Comparison of ENCODE assay signal across 1 cellular context in the genomic region with DNA sequence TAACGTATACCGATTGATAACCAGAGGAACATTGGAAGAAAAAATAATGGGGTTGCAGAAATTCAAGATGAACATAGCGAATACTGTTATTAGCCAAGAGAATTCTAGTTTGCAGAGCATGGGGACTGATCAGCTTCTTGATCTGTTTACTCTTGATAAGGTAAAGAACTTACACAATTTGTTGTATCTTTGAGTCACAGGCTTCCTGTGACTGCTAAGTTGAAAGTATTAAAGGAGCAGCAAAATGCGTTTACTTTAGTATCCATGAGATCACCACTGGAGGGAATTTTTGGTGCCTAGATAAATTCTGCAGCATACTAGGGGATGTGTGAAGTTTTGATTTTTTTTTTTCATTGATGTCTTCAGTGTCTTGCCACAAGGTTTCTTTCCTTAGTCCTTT.
A peak's percentile ranks its signal among the peaks of the same experiment; 100 is the strongest.
TF ChIP-seq lines count a peak whose summit lies in the region.

No MANE protein-coding gene starts in this region.

TF ChIP-seq in HepG2, 621 proteins besides CTCF, POLR2A, EP300 and RAD21:
- TF ChIP-seq CEBPB (IDR thresholded peaks at IDR 0.05; ENCODE audit: borderline replicate concordance, low read depth, low read length) (peak; percentile 54; the same call in 1 of the 2 replicates), TCF7 (IDR thresholded peaks at IDR 0.05; ENCODE audit: low read depth) (no peak), FOXP1 (IDR thresholded peaks at IDR 0.05) (0 out of 2 replicates have a peak, but pooled peaks have one; percentile 10), FOXP1 (CRISPR knock-in tag; IDR thresholded peaks at IDR 0.05) (peak; percentile 45), ZNF446 (CRISPR knock-in tag; IDR thresholded peaks at IDR 0.05) (no peak), NCOA1 (CRISPR knock-in tag; IDR thresholded peaks at IDR 0.05) (no peak), PPARG (CRISPR knock-in tag; conservative IDR thresholded peaks at IDR 0.05) (no peak), PHF20 (CRISPR knock-in tag; IDR thresholded peaks at IDR 0.05) (no peak), ZNF773 (CRISPR knock-in tag; IDR thresholded peaks at IDR 0.05; ENCODE audit: borderline replicate concordance) (no peak), ZNF674 (CRISPR knock-in tag; IDR thresholded peaks at IDR 0.05; ENCODE audit: low read depth) (no peak), JUN (CRISPR knock-in tag; IDR thresholded peaks at IDR 0.05) (no peak), ZMYM2 (CRISPR knock-in tag; IDR thresholded peaks at IDR 0.05) (no peak), TAF15 (IDR thresholded peaks at IDR 0.05; ENCODE audit: low read depth, low read length, poor library complexity, severe bottlenecking) (no peak), ZMAT3 (CRISPR knock-in tag; conservative IDR thresholded peaks at IDR 0.05) (no peak), EEA1 (CRISPR knock-in tag; IDR thresholded peaks at IDR 0.05; ENCODE audit: borderline replicate concordance) (no peak), SALL1 (CRISPR knock-in tag; IDR thresholded peaks at IDR 0.05) (no peak), KLF9 (CRISPR knock-in tag; IDR thresholded peaks at IDR 0.05; ENCODE audit: low read depth) (no peak), ZNF333 (CRISPR knock-in tag; IDR thresholded peaks at IDR 0.05; ENCODE audit: borderline replicate concordance) (no peak), FOSL2 (CRISPR knock-in tag; IDR thresholded peaks at IDR 0.05) (peak; percentile 24; the same call in 1 of the 2 replicates)
- TF ChIP-seq, protein P1, sequence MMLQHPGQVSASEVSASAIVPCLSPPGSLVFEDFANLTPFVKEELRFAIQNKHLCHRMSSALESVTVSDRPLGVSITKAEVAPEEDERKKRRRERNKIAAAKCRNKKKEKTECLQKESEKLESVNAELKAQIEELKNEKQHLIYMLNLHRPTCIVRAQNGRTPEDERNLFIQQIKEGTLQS (CRISPR knock-in tag; IDR thresholded peaks at IDR 0.05) = 0 out of 2 replicates have a peak, but pooled peaks have one; percentile 26
- TF ChIP-seq, protein P2, sequence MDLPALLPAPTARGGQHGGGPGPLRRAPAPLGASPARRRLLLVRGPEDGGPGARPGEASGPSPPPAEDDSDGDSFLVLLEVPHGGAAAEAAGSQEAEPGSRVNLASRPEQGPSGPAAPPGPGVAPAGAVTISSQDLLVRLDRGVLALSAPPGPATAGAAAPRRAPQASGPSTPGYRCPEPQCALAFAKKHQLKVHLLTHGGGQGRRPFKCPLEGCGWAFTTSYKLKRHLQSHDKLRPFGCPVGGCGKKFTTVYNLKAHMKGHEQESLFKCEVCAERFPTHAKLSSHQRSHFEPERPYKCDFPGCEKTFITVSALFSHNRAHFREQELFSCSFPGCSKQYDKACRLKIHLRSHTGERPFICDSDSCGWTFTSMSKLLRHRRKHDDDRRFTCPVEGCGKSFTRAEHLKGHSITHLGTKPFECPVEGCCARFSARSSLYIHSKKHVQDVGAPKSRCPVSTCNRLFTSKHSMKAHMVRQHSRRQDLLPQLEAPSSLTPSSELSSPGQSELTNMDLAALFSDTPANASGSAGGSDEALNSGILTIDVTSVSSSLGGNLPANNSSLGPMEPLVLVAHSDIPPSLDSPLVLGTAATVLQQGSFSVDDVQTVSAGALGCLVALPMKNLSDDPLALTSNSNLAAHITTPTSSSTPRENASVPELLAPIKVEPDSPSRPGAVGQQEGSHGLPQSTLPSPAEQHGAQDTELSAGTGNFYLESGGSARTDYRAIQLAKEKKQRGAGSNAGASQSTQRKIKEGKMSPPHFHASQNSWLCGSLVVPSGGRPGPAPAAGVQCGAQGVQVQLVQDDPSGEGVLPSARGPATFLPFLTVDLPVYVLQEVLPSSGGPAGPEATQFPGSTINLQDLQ (CRISPR knock-in tag; IDR thresholded peaks at IDR 0.05) = no peak
- TF ChIP-seq, protein P3, sequence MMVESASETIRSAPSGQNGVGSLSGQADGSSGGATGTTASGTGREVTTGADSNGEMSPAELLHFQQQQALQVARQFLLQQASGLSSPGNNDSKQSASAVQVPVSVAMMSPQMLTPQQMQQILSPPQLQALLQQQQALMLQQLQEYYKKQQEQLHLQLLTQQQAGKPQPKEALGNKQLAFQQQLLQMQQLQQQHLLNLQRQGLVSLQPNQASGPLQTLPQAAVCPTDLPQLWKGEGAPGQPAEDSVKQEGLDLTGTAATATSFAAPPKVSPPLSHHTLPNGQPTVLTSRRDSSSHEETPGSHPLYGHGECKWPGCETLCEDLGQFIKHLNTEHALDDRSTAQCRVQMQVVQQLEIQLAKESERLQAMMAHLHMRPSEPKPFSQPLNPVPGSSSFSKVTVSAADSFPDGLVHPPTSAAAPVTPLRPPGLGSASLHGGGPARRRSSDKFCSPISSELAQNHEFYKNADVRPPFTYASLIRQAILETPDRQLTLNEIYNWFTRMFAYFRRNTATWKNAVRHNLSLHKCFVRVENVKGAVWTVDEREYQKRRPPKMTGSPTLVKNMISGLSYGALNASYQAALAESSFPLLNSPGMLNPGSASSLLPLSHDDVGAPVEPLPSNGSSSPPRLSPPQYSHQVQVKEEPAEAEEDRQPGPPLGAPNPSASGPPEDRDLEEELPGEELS (CRISPR knock-in tag; IDR thresholded peaks at IDR 0.05) = 0 out of 2 replicates have a peak, but pooled peaks have one; percentile 39
- TF ChIP-seq, protein P4, sequence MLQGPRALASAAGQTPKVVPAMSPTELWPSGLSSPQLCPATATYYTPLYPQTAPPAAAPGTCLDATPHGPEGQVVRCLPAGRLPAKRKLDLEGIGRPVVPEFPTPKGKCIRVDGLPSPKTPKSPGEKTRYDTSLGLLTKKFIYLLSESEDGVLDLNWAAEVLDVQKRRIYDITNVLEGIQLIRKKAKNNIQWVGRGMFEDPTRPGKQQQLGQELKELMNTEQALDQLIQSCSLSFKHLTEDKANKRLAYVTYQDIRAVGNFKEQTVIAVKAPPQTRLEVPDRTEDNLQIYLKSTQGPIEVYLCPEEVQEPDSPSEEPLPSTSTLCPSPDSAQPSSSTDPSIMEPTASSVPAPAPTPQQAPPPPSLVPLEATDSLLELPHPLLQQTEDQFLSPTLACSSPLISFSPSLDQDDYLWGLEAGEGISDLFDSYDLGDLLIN (CRISPR knock-in tag; IDR thresholded peaks at IDR 0.05; ENCODE audit: borderline replicate concordance) = no peak
- TF ChIP-seq, protein P5, sequence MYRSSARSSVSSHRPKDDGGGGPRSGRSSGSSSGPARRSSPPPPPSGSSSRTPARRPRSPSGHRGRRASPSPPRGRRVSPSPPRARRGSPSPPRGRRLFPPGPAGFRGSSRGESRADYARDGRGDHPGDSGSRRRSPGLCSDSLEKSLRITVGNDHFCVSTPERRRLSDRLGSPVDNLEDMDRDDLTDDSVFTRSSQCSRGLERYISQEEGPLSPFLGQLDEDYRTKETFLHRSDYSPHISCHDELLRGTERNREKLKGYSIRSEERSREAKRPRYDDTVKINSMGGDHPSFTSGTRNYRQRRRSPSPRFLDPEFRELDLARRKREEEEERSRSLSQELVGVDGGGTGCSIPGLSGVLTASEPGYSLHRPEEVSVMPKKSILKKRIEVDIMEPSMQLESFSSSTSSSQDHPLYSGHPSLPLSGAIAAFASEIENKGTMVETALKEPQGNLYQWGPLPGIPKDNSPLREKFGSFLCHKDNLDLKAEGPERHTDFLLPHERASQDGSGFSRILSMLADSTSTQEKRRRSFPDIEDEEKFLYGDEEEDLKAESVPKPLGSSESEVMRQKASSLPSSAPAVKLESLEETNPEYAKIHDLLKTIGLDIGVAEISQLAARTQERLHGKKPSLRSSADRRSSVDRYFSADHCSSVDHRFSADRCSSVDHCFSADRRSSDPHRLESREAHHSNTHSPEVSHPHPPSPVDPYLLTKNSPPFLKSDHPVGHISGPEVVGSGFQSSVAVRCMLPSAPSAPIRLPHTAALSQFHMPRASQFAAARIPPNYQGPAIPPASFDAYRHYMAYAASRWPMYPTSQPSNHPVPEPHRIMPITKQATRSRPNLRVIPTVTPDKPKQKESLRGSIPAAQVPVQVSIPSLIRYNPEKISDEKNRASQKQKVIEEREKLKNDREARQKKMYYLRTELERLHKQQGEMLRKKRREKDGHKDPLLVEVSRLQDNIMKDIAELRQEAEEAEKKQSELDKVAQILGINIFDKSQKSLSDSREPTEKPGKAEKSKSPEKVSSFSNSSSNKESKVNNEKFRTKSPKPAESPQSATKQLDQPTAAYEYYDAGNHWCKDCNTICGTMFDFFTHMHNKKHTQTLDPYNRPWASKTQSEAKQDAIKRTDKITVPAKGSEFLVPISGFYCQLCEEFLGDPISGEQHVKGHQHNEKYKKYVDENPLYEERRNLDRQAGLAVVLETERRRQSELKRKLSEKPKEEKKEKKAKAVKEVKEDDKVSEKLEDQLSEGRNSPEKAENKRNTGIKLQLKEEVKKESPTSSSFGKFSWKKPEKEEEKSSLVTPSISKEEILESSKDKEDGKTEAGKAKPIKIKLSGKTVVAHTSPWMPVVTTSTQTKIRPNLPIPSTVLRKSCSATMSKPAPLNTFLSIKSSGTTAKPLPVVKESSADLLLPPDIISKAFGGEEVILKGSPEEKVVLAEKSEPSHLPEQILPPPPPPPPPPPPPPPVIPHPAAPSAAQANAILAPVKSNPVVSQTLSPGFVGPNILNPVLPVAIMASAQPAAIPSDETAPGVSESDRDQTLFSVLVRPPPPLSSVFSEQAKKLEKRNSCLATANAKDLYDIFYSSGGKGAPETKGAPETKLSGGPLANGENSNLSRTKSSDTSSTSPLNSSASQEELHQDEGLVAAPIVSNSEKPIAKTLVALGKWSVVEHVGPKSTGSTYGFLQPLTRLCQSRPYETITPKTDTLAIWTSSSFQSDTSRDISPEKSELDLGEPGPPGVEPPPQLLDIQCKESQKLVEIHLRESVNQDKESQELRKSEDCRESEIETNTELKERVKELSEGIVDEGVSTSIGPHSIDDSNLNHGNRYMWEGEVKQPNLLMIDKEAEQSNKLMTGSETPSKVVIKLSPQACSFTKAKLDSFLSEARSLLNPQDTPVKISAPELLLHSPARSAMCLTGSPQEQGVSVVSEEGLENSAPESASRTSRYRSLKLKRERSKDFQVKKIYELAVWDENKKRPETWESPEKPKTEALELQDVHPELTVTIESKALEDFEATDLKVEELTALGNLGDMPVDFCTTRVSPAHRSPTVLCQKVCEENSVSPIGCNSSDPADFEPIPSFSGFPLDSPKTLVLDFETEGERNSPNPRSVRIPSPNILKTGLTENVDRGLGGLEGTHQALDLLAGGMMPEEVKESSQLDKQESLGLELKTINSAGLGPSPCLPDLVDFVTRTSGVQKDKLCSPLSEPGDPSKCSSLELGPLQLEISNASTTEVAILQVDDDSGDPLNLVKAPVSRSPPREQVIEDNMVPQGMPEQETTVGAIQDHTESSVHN (CRISPR knock-in tag; IDR thresholded peaks at IDR 0.05) = no peak
- TF ChIP-seq, protein P6, sequence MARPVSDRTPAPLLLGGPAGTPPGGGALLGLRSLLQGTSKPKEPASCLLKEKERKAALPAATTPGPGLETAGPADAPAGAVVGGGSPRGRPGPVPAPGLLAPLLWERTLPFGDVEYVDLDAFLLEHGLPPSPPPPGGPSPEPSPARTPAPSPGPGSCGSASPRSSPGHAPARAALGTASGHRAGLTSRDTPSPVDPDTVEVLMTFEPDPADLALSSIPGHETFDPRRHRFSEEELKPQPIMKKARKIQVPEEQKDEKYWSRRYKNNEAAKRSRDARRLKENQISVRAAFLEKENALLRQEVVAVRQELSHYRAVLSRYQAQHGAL (CRISPR knock-in tag; IDR thresholded peaks at IDR 0.05; ENCODE audit: not compliant biosample characterization) = no peak
